11 cellular contexts compared by ENCODE assay signal in the genomic region with DNA sequence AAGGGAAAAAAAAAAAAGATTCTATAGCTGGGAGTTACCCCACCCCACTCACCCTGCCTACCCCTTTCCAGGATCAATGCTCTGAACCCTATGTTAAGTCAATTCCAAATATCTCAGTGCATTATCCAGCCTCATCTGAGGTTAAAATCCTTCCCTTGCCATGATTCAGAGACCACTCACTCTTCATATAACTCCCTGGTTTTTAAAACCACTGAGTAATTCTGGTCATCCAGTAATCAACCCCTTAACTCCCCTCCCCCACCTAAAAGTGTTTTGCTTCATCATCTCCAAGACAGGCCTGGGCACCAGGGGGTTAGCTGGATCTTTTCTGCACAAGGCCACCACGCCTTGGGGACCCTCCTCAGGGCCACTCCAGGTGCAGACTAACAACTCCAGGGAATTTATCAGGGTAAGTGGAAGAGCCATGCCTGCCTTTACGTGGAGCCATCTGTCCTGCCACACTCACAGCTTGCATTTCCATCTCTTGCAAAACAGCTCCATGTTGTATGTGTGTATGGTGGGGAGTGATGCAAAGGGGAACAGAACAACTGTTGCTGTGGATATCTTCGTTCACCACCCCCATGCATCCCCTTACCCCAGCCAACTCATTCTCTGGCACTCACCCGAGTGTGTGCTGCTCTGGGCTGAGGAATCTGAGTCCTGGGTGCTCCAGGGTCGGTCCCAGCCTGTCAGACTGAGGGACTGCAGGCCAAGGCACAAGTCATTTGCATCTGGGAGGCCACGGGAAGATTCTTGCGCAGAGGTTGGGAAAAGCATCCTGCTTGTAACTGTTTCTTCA. TPM values are rescaled to one million over a fixed set of nuclear protein-coding genes. Genes with fewer than 3 reads are reported as not detected.
DNase-seq lines count a peak whose midpoint lies in the region; ATAC-seq, FAIRE-seq and TF ChIP-seq lines count a peak whose summit lies in the region.
"Had no signal": no experiment of that assay in that cellular context is flagged by ENCODE, and none has a peak within 500 bp of the region (broad histone marks: within the 10 kb centered on the region; RNA-seq: fewer than 3 reads in every experiment).

No MANE protein-coding gene starts in this region.

- no peak for TF ChIP-seq CTCF in HEK293 (tag by site-specific recombination; IDR thresholded peaks at IDR 0.05)
- TF ChIP-seq CTCF in stomach (IDR thresholded peaks at IDR 0.05) = no peak

- no peak for TF ChIP-seq POLR2A in stomach (IDR thresholded peaks at IDR 0.05)

- no peak for DNase-seq in adipocyte (ENCODE audit: low read depth)
- peak; percentile 74 for DNase-seq in islet precursor cell
- DNase-seq in stomach = no peak
- DNase-seq in NCI-H1048 (lab: John Stamatoyannopoulos, UW) = no peak
- DNase-seq in HTR-8/SVneo (ENCODE audit: insufficient read length, low spot score) = no peak
- DNase-seq: cortex of kidney, GDM1, NCI-H1417 treated with DMSO at 0.1 percent for 48 hours had no signal

- H3K27ac ChIP-seq in HEK293 (ENCODE audit: extremely low read depth, low read depth, low read length) (no peak overlapping the region; the same call in 1 of the 2 replicates), stomach (peak overlapping the region in 4 of 5 donors; percentile 13 to 79 (median 64))

- intact Hi-C loops in stomach (cut with DNase I; ENCODE audit: low total_unique reads) = no loop called here

- WGBS in stomach, 5 donors = 34 to 55% (median 49%) methylated on average over 7 of the region's 7 CpGs

- ATAC-seq in GM18907 (IDR thresholded peaks at IDR 0.05; ENCODE audit: unreplicated experiment) (no peak), HG02970 (IDR thresholded peaks at IDR 0.05; ENCODE audit: low FRiP score, unreplicated experiment) (no peak)

- peak overlapping the region; percentile 83 for H3K9ac ChIP-seq in adipocyte (ENCODE audit: low read length)

- no peak for TF ChIP-seq EP300 in stomach (IDR thresholded peaks at IDR 0.05)

- H3K27me3 ChIP-seq in adipocyte (replicated peaks; ENCODE audit: control insufficient read depth, insufficient read depth, low read length) (no peaks in the 10 kb centered on the region), stomach (peaks cover 0 to 7% (median 4%) of the 10 kb centered on the region in 3 donors)

- CTCF ChIA-PET in HEK293 (lab: Yijun Ruan, JAX) = interaction anchor here (2.9 kb wide), 1 partner anchor 40 kb away, joined by 10 read pairs; no protein-coding TSS in a partner anchor

- H3K36me3 ChIP-seq in HEK293 (ENCODE audit: control insufficient read depth in 2 of 2, insufficient read depth in 1 of 2, low read length in 2 of 2) (no peaks in the 10 kb centered on the region), adipocyte (ENCODE audit: control insufficient read depth, insufficient read depth, low read length, severe bottlenecking) (no peaks in the 10 kb centered on the region), stomach (peaks cover 0 to 9% (median 0%) of the 10 kb centered on the region in 4 donors)

- POLR2A ChIA-PET in HEK293 (lab: Yijun Ruan, JAX) = interaction anchor here (0.6 to 1.0 kb wide), 3 partner anchors 31 to 244 kb away, joined by 4 to 6 read pairs (median 5); partner anchors contain the start of gene RPS17

- H3K9me3 ChIP-seq in HEK293 (ENCODE audit: control insufficient read depth, insufficient read depth, low read depth, low read length) = no peaks in the 10 kb centered on the region
- no peaks in the 10 kb centered on the region for H3K9me3 ChIP-seq in adipocyte (ENCODE audit: control insufficient read depth, low read length)
- no peaks in the 10 kb centered on the region for H3K9me3 ChIP-seq in stomach

- FAIRE-seq in HTR-8/SVneo (lab: Jason Lieb, UNC) = no peak

- no peak overlapping the region for H3K4me3 ChIP-seq in HEK293 (ENCODE audit: low read depth, low read length)
- H3K4me3 ChIP-seq in adipocyte (ENCODE audit: low read length) = peak overlapping the region; percentile 86
- H3K4me3 ChIP-seq in stomach = peak overlapping the region; percentile 42 to 43 (median 43)

- H3K4me1 ChIP-seq in HEK293 (ENCODE audit: control insufficient read depth, insufficient read depth, low read length) (peaks cover 5% of the 10 kb centered on the region), adipocyte (ENCODE audit: control insufficient read depth, insufficient read depth, low read length) (peaks cover 22% of the 10 kb centered on the region), stomach (peaks cover 12 to 23% (median 16%) of the 10 kb centered on the region in 4 donors)

TF ChIP-seq in HEK293, 187 proteins besides CTCF, POLR2A, EP300 and RAD21:
- TF ChIP-seq ZNF202 (tag by site-specific recombination; IDR thresholded peaks at IDR 0.05; ENCODE audit: borderline replicate concordance) = no peak
- no peak for TF ChIP-seq ZNF398 (tag by site-specific recombination; IDR thresholded peaks at IDR 0.05)
- TF ChIP-seq, protein P1, sequence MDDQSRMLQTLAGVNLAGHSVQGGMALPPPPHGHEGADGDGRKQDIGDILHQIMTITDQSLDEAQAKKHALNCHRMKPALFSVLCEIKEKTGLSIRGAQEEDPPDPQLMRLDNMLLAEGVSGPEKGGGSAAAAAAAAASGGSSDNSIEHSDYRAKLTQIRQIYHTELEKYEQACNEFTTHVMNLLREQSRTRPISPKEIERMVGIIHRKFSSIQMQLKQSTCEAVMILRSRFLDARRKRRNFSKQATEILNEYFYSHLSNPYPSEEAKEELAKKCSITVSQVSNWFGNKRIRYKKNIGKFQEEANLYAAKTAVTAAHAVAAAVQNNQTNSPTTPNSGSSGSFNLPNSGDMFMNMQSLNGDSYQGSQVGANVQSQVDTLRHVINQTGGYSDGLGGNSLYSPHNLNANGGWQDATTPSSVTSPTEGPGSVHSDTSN (CRISPR knock-in tag; IDR thresholded peaks at IDR 0.05) = 0 out of 2 replicates have a peak, but pooled peaks have one; percentile 13
- TF ChIP-seq SCRT2 (tag by site-specific recombination; IDR thresholded peaks at IDR 0.05) = 0 out of 2 replicates have a peak, but pooled peaks have one; percentile 18
- no peak for TF ChIP-seq ZNF292 (tag by site-specific recombination; IDR thresholded peaks at IDR 0.05; ENCODE audit: borderline replicate concordance, low read depth)

RNA-seq across cellular contexts. Expression of gene RPS17, which starts 30.7 kb away (rescaled TPM):
- 1,000 to 10,000 TPM in 3 of 5 donors, 100 to 1,000 TPM in 2; 364 to 1,880 (median 1,294) TPM for total RNA-seq in stomach
- polyA plus RNA-seq in stomach = 1,000 to 10,000 TPM; 4,707 to 5,380 (median 4,866) TPM
